ENCODE assay signal across 15 cellular contexts in genomic region chr20:36113015-36113414, GRCh38. TPM values are rescaled to one million over a fixed set of nuclear protein-coding genes. Genes with fewer than 3 reads are reported as not detected.
"Had no signal": no experiment of that assay in that cellular context is flagged by ENCODE, and none has a peak within 500 bp of the region (broad histone marks: within the 10 kb centered on the region; RNA-seq: fewer than 3 reads in every experiment).

No MANE protein-coding gene starts in this region.

- DNase-seq: activated B cell treated with CpG ODN at 0.5 μM for 24 hours; activated CD4-positive, alpha-beta memory T cell treated with anti-CD3 and anti-CD28 coated beads for 36 hours; activated CD4-positive, alpha-beta T cell treated with anti-CD3 and anti-CD28 coated beads for 4 hours; activated gamma-delta T cell treated with Interleukin-2 at 50 U/mL for 16 hours; activated T-cell treated with anti-CD3 and anti-CD28 coated beads for 4 hours; central memory CD4-positive, alpha-beta T cell; natural killer cell; occipital lobe; retina; stimulated activated CD4-positive, alpha-beta T cell treated with anti-CD3 and anti-CD28 coated beads, Interleukin-2, amount 100 ng/mL, for 24 hours; stimulated activated naive CD8-positive, alpha-beta T cell treated with anti-CD3 and anti-CD28 coated beads, Interleukin-15, Interleukin-2, amounts not matched to agents 100 U/mL and 50 U/mL, for 24 hours had no signal

- H3K4me3 Mint-ChIP-seq: activated B cell treated with CpG ODN at 0.5 μM for 24 hours; activated CD4-positive, alpha-beta memory T cell treated with anti-CD3 and anti-CD28 coated beads for 36 hours; activated naive CD8-positive, alpha-beta T cell; activated T-helper 1 cell treated with anti-CD3 and anti-CD28 coated beads, Interleukin-12 subunit alpha, Interleukin-12 subunit beta, Interleukin-2, Interleukin-4 antibody, amounts not matched to agents 30 ng/mL and 10 ng/mL and 1 ng/mL, durations not matched to agents 14 hours and 24 hours and 36 hours; natural killer cell had no signal

- H3K27me3 ChIP-seq: upper lobe of left lung had no signal

- H3K9me3 ChIP-seq: upper lobe of left lung had no signal

- ATAC-seq: natural killer cell; stimulated activated naive CD8-positive, alpha-beta T cell treated with anti-CD3 and anti-CD28 coated beads, Interleukin-15, Interleukin-2, amounts not matched to agents 100 U/mL and 50 U/mL, for 24 hours had no signal

- H3K36me3 Mint-ChIP-seq: activated CD4-positive, alpha-beta memory T cell treated with anti-CD3 and anti-CD28 coated beads for 36 hours; activated naive CD8-positive, alpha-beta T cell; natural killer cell had no signal

- H3K4me1 Mint-ChIP-seq: natural killer cell had no signal

- H3K27me3 Mint-ChIP-seq: activated B cell treated with CpG ODN at 0.5 μM for 24 hours had no signal

- H3K9me3 Mint-ChIP-seq: activated B cell treated with CpG ODN at 0.5 μM for 24 hours; activated CD4-positive, alpha-beta memory T cell treated with anti-CD3 and anti-CD28 coated beads for 36 hours; activated T-helper 1 cell treated with anti-CD3 and anti-CD28 coated beads, Interleukin-12 subunit alpha, Interleukin-12 subunit beta, Interleukin-2, Interleukin-4 antibody, amounts not matched to agents 30 ng/mL and 10 ng/mL and 1 ng/mL, durations not matched to agents 14 hours and 24 hours and 36 hours; natural killer cell had no signal

- H3K27ac Mint-ChIP-seq: activated B cell treated with CpG ODN at 0.5 μM for 24 hours; activated CD4-positive, alpha-beta memory T cell treated with anti-CD3 and anti-CD28 coated beads for 36 hours; activated naive CD8-positive, alpha-beta T cell; activated T-helper 1 cell treated with anti-CD3 and anti-CD28 coated beads, Interleukin-12 subunit alpha, Interleukin-12 subunit beta, Interleukin-2, Interleukin-4 antibody, amounts not matched to agents 30 ng/mL and 10 ng/mL and 1 ng/mL, durations not matched to agents 14 hours and 24 hours and 36 hours; natural killer cell had no signal

- H3K36me3 ChIP-seq: upper lobe of left lung had no signal

- H3K4me3 ChIP-seq: upper lobe of left lung had no signal

RNA-seq across cellular contexts. Expression of gene EPB41L1, which starts 41.5 kb away (rescaled TPM):
- total RNA-seq: T-helper 2 cell treated with Interferon-gamma antibody and Interleukin-4, amounts not matched to agents 100 ng/mL and 5 ng/mL, for 36 hours had no signal
